13 cellular contexts compared by ENCODE assay signal in the genomic region with DNA sequence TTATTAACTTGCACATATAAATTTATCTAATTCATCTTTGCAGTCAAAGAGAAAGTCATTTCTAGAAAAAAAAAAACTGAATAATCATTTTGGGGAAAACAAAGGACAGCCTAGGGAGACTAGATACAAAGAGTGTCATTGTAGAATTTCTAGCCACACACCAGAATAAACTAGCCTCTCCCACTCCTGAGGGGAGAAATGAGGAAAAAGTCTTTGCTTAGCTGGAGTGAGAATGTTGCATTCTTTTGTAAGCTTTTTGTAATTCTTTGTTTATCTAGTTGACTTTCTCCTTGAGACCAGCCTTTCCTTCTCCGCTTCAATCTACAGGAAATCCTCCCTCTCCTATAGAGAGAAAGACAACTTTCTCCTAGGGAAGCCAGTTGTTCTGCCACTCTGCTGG. TPM values are rescaled to one million over a fixed set of nuclear protein-coding genes. Genes with fewer than 3 reads are reported as not detected.
DNase-seq lines count a peak whose midpoint lies in the region; ATAC-seq and TF ChIP-seq lines count a peak whose summit lies in the region.
"Had no signal": no experiment of that assay in that cellular context is flagged by ENCODE, and none has a peak within 500 bp of the region (broad histone marks: within the 10 kb centered on the region; RNA-seq: fewer than 3 reads in every experiment).

No MANE protein-coding gene starts in this region.

- TF ChIP-seq CTCF in parathyroid adenoma (IDR thresholded peaks at IDR 0.05) (no peak), right atrium auricular region (IDR thresholded peaks at IDR 0.05) (no peak)

- H2AFZ ChIP-seq in parathyroid adenoma = peak overlapping the region; percentile 22

- no peaks in the 10 kb centered on the region for H3K27me3 Mint-ChIP-seq in effector memory CD8-positive, alpha-beta T cell

- H3K27ac Mint-ChIP-seq in effector memory CD8-positive, alpha-beta T cell = no peak overlapping the region
- H3K27ac Mint-ChIP-seq: activated CD4-positive, alpha-beta T cell treated with anti-CD3 and anti-CD28 coated beads, Interleukin-2, amount 10 ng/mL, durations not matched to agents 7 days and 5 days had no signal

- no peaks in the 10 kb centered on the region for H3K4me1 Mint-ChIP-seq in effector memory CD8-positive, alpha-beta T cell (ENCODE audit: low read depth in 2 of 2)
- H3K4me1 Mint-ChIP-seq: activated CD4-positive, alpha-beta T cell treated with anti-CD3 and anti-CD28 coated beads, Interleukin-2, amount 10 ng/mL, durations not matched to agents 7 days and 5 days had no signal

- no peak overlapping the region for H3K9ac ChIP-seq in parathyroid adenoma

- no peaks in the 10 kb centered on the region for H3K36me3 Mint-ChIP-seq in effector memory CD8-positive, alpha-beta T cell (ENCODE audit: insufficient read depth)

- ATAC-seq in effector memory CD8-positive, alpha-beta T cell (replicated peaks) = no peak

- H3K9me3 ChIP-seq in SJSA1 (replicated peaks) (no peaks in the 10 kb centered on the region), parathyroid adenoma (ENCODE audit: control insufficient read depth, low read length) (no peaks in the 10 kb centered on the region), right atrium auricular region (no peaks in the 10 kb centered on the region)

- H3K4me1 ChIP-seq in SJSA1 (replicated peaks) = peaks cover 18% of the 10 kb centered on the region
- H3K4me1 ChIP-seq in parathyroid adenoma = no peaks in the 10 kb centered on the region
- no peaks in the 10 kb centered on the region for H3K4me1 ChIP-seq in right atrium auricular region

- no peak overlapping the region for H3K4me3 ChIP-seq in SJSA1
- no peak overlapping the region for H3K4me3 ChIP-seq in parathyroid adenoma (ENCODE audit: low read depth, low read length)
- H3K4me3 ChIP-seq in right atrium auricular region = no peak overlapping the region

- DNase-seq in Ammon's horn (ENCODE audit: low spot score) (peak; percentile 61), SJSA1 (ENCODE audit: low read depth in 1 of 2, low spot score in 2 of 2) (peak in 1 of 2 experiments; percentile 44), foreskin melanocyte (peak; percentile 91), 8988T (no peak), NCI-H510A (lab: John Stamatoyannopoulos, UW) (no peak), right atrium auricular region (ENCODE audit: low spot score) (no peak)
- no peak for DNase-seq in effector memory CD8-positive, alpha-beta T cell
- DNase-seq: activated CD4-positive, alpha-beta T cell treated with anti-CD3 and anti-CD28 coated beads, Interleukin-2, amount 10 ng/mL, durations not matched to agents 7 days and 5 days; activated naive CD4-positive, alpha-beta T cell treated with anti-CD3 and anti-CD28 coated beads, Interleukin-2, amount 50 U/mL, for 16 hours; Right ventricle myocardium superior; stimulated activated naive CD4-positive, alpha-beta T cell had no signal

- no peak overlapping the region for H3K4me2 ChIP-seq in parathyroid adenoma (ENCODE audit: low read length)

- no peaks in the 10 kb centered on the region for H3K9me3 Mint-ChIP-seq in effector memory CD8-positive, alpha-beta T cell
- H3K9me3 Mint-ChIP-seq: activated CD4-positive, alpha-beta T cell treated with anti-CD3 and anti-CD28 coated beads, Interleukin-2, amount 10 ng/mL, durations not matched to agents 7 days and 5 days had no signal

- no peaks in the 10 kb centered on the region for H3K36me3 ChIP-seq in SJSA1
- no peaks in the 10 kb centered on the region for H3K36me3 ChIP-seq in parathyroid adenoma (ENCODE audit: control insufficient read depth, insufficient read depth, low read length)
- no peaks in the 10 kb centered on the region for H3K36me3 ChIP-seq in right atrium auricular region

- H3K27ac ChIP-seq in SJSA1 (peak overlapping the region; percentile 4; the same call in 1 of the 2 replicates), parathyroid adenoma (no peak overlapping the region), right atrium auricular region (no peak overlapping the region)

- H3K27me3 ChIP-seq in SJSA1 (replicated peaks) = no peaks in the 10 kb centered on the region
- H3K27me3 ChIP-seq in parathyroid adenoma (ENCODE audit: control insufficient read depth, insufficient read depth, low read length) = no peaks in the 10 kb centered on the region
- no peaks in the 10 kb centered on the region for H3K27me3 ChIP-seq in right atrium auricular region

- no peak overlapping the region for H3K4me3 Mint-ChIP-seq in effector memory CD8-positive, alpha-beta T cell
- H3K4me3 Mint-ChIP-seq: activated CD4-positive, alpha-beta T cell treated with anti-CD3 and anti-CD28 coated beads, Interleukin-2, amount 10 ng/mL, durations not matched to agents 7 days and 5 days had no signal

- H3K79me2 ChIP-seq in parathyroid adenoma = no peaks in the 10 kb centered on the region

RNA-seq across cellular contexts. Expression of a gene that starts 15.9 kb away (rescaled TPM):
- 0.26 and 1.2 TPM in 2 replicates for total RNA-seq in SJSA1 (2014; rRNA removed; shearing (Covaris generic))
- 1 to 10 TPM; 3.3 to 5.4 TPM for total RNA-seq in right atrium auricular region
- total RNA-seq: osteoblast had no signal

RNA-seq across cellular contexts. Expression of a gene that starts 36.0 kb away (rescaled TPM):
- 14.5 and 34.0 TPM in 2 replicates for total RNA-seq in SJSA1 (2014; rRNA removed; shearing (Covaris generic))
- total RNA-seq in right atrium auricular region = 10 to 100 TPM; 21.8 to 29.2 TPM

RNA-seq across cellular contexts. Expression of a gene that starts 44.8 kb away (rescaled TPM):
- total RNA-seq in SJSA1 (2014; rRNA removed; shearing (Covaris generic)) = 36.9 and 46.0 TPM in 2 replicates
- 1 to 10 TPM; 4.3 to 7.9 TPM for total RNA-seq in right atrium auricular region

Comparison
In these comparisons a context has a peak if more than half of its experiments do, and no peak if none do; other contexts are left out.
1. DNase-seq: peak in Ammon's horn (single experiment) and foreskin melanocyte (single experiment); none in 8988T (single experiment), NCI-H510A (single experiment), effector memory CD8-positive, alpha-beta T cell (0 of 3) and right atrium auricular region (single experiment).